Comparison of ENCODE assay signal across 23 cellular contexts in the genomic region with DNA sequence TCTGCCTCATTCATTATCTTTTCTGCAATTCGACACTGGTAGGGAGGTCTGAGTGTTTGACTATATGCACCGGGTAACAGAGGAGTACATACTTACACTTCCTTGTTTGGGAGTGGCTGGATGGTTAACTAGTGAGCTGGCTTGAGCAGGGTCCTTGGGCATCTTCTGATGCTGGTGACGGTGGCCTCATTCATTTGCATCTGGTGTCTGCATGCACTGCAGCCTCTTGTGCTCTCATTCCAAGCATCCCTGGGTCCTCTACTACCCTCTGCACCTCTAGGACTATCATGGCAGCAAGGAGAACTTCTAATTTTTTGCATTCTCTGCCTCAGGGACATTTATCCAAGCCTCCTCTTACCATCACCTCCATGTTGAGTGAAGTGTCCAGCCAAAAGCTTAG.
"Had no signal": no experiment of that assay in that cellular context is flagged by ENCODE, and none has a peak within 500 bp of the region (broad histone marks: within the 10 kb centered on the region; RNA-seq: fewer than 3 reads in every experiment).

No MANE protein-coding gene starts in this region.

- H3K9me3 Mint-ChIP-seq: activated naive CD8-positive, alpha-beta T cell treated with anti-CD3 and anti-CD28 coated beads, Interleukin-2, amount 10 ng/mL, durations not matched to agents 7 days and 5 days; activated T-helper 2 cell treated with anti-CD3 and anti-CD28 coated beads, Interferon-gamma antibody, Interleukin-2, Interleukin-4, amounts not matched to agents 10 μg/mL and 5 μg/mL and 100 μg/mL, durations not matched to agents 14 hours and 24 hours and 36 hours; endodermal cell; memory B cell; nephron progenitor cell; stimulated activated naive CD8-positive, alpha-beta T cell treated with anti-CD3 and anti-CD28 coated beads, Interleukin-15, Interleukin-2, amounts not matched to agents 100 ng/mL and 50 ng/mL, for 24 hours; WTC11 had no signal

- H3K36me3 Mint-ChIP-seq: activated naive CD8-positive, alpha-beta T cell treated with anti-CD3 and anti-CD28 coated beads, Interleukin-2, amount 10 ng/mL, durations not matched to agents 7 days and 5 days; memory B cell; WTC11 had no signal

- H3K4me1 ChIP-seq: gastroesophageal sphincter, pancreas, psoas muscle, tibial nerve had no signal

- H3K4me1 Mint-ChIP-seq: activated naive CD8-positive, alpha-beta T cell treated with anti-CD3 and anti-CD28 coated beads, Interleukin-2, amount 10 ng/mL, durations not matched to agents 7 days and 5 days; memory B cell; nephron progenitor cell had no signal

- H3K27me3 ChIP-seq: gastroesophageal sphincter, pancreas, tibial nerve had no signal

- H3K4me3 Mint-ChIP-seq: activated naive CD8-positive, alpha-beta T cell treated with anti-CD3 and anti-CD28 coated beads, Interleukin-2, amount 10 ng/mL, durations not matched to agents 7 days and 5 days; endodermal cell; memory B cell; stimulated activated naive CD8-positive, alpha-beta T cell treated with anti-CD3 and anti-CD28 coated beads, Interleukin-15, Interleukin-2, amounts not matched to agents 100 ng/mL and 50 ng/mL, for 24 hours; WTC11 had no signal

- H3K27ac ChIP-seq: coronary artery, epithelial cell of prostate, gastroesophageal sphincter, pancreas, psoas muscle, tibial nerve had no signal

- H3K9me3 ChIP-seq: gastroesophageal sphincter, pancreas, psoas muscle, tibial nerve had no signal

- H3K36me3 ChIP-seq: gastroesophageal sphincter, pancreas, tibial nerve had no signal

- H3K27ac Mint-ChIP-seq: activated naive CD8-positive, alpha-beta T cell treated with anti-CD3 and anti-CD28 coated beads, Interleukin-2, amount 10 ng/mL, durations not matched to agents 7 days and 5 days; activated T-helper 2 cell treated with anti-CD3 and anti-CD28 coated beads, Interferon-gamma antibody, Interleukin-2, Interleukin-4, amounts not matched to agents 10 μg/mL and 5 μg/mL and 100 μg/mL, durations not matched to agents 14 hours and 24 hours and 36 hours; endodermal cell; memory B cell; stimulated activated naive CD8-positive, alpha-beta T cell treated with anti-CD3 and anti-CD28 coated beads, Interleukin-15, Interleukin-2, amounts not matched to agents 100 ng/mL and 50 ng/mL, for 24 hours; WTC11 had no signal

- ATAC-seq: gastroesophageal sphincter, left cardiac atrium, mucosa of descending colon, pancreas, psoas muscle, right cardiac atrium, WTC11 had no signal

- DNase-seq: activated naive CD4-positive, alpha-beta T cell; activated naive CD8-positive, alpha-beta T cell treated with anti-CD3 and anti-CD28 coated beads, Interleukin-2, amount 10 ng/mL, durations not matched to agents 7 days and 5 days; activated T-cell treated with anti-CD3 and anti-CD28 coated beads, Interleukin-2, amount 50 U/mL, for 1 hour; amniotic stem cell; cerebellar nuclear complex; endodermal cell; head of caudate nucleus; left cardiac atrium; mucosa of descending colon; nephron progenitor cell; pancreas; psoas muscle; right cardiac atrium; stimulated activated CD4-positive, alpha-beta T cell treated with anti-CD3 and anti-CD28 coated beads, Interleukin-1b, Interleukin-23, amount 100 ng/mL, for 48 hours; T1000 had no signal

- H3K4me3 ChIP-seq: coronary artery, gastroesophageal sphincter, mucosa of descending colon, pancreas, psoas muscle, tibial nerve had no signal

- H3K27me3 Mint-ChIP-seq: activated naive CD8-positive, alpha-beta T cell treated with anti-CD3 and anti-CD28 coated beads, Interleukin-2, amount 10 ng/mL, durations not matched to agents 7 days and 5 days; stimulated activated naive CD8-positive, alpha-beta T cell treated with anti-CD3 and anti-CD28 coated beads, Interleukin-15, Interleukin-2, amounts not matched to agents 100 ng/mL and 50 ng/mL, for 24 hours had no signal
